In the genomic region with DNA sequence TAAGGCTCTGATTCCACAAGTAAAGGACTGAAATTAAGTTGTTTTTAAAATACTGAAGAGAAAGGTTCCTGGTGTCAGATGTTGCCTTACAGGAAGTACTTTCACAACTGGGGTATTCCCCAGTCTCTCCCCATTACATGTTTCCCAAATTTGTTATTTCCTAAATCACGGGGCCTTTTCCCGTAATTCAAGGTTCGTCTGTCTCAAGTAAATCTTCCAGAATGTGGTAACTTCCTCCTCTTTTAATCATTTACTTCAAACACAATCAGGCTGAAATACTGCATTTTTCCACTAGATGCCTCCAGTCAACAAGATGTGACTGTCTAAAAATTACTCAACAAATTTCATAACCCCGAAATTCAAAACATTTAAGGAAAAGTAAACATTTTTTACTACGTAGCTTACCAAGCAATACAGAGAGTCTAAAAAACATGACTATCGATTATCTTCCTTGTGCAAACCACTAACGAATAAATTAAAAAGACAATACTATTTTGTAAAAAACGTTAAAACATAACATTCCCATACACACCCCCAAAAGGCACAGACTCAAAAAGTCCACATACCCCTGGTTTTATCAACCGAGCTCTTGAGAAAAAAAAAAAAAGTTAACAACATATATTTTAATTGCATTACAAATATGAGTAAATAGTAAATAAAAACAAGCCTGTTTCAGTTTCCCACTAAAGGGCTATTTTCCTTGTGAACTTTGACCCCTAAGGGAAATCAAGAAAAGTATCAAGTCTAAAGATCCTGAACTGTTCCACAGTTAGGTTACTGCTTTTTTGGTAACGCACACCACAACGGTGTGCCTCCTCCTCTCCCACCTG, we compare ENCODE assay signal across 1 cellular context.
TF ChIP-seq lines count a peak whose summit lies in the region.

No MANE protein-coding gene starts in this region.

TF ChIP-seq in HepG2, 621 proteins besides CTCF, POLR2A, EP300 and RAD21 (continued from another document and continues in another):
- TF ChIP-seq, protein P1, sequence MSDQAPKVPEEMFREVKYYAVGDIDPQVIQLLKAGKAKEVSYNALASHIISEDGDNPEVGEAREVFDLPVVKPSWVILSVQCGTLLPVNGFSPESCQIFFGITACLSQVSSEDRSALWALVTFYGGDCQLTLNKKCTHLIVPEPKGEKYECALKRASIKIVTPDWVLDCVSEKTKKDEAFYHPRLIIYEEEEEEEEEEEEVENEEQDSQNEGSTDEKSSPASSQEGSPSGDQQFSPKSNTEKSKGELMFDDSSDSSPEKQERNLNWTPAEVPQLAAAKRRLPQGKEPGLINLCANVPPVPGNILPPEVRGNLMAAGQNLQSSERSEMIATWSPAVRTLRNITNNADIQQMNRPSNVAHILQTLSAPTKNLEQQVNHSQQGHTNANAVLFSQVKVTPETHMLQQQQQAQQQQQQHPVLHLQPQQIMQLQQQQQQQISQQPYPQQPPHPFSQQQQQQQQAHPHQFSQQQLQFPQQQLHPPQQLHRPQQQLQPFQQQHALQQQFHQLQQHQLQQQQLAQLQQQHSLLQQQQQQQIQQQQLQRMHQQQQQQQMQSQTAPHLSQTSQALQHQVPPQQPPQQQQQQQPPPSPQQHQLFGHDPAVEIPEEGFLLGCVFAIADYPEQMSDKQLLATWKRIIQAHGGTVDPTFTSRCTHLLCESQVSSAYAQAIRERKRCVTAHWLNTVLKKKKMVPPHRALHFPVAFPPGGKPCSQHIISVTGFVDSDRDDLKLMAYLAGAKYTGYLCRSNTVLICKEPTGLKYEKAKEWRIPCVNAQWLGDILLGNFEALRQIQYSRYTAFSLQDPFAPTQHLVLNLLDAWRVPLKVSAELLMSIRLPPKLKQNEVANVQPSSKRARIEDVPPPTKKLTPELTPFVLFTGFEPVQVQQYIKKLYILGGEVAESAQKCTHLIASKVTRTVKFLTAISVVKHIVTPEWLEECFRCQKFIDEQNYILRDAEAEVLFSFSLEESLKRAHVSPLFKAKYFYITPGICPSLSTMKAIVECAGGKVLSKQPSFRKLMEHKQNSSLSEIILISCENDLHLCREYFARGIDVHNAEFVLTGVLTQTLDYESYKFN (CRISPR knock-in tag; conservative IDR thresholded peaks at IDR 0.05) = peak; percentile 65
- TF ChIP-seq ZFY (CRISPR knock-in tag; IDR thresholded peaks at IDR 0.05) (peak; percentile 28; the same call in 1 of the 2 replicates), HMG20A (CRISPR knock-in tag; IDR thresholded peaks at IDR 0.05; ENCODE audit: borderline replicate concordance) (peak; percentile 61; the same call in 1 of the 2 replicates), CREB1 (IDR thresholded peaks at IDR 0.05) (no peak), CREB1 (CRISPR knock-in tag; IDR thresholded peaks at IDR 0.05) (peak; percentile 75), ZNF296 (CRISPR knock-in tag; conservative IDR thresholded peaks at IDR 0.05) (no peak), STAG1 (CRISPR knock-in tag; IDR thresholded peaks at IDR 0.05) (peak; percentile 75), ELF3 (CRISPR knock-in tag; IDR thresholded peaks at IDR 0.05) (peak; percentile 99), SAP130 (CRISPR knock-in tag; IDR thresholded peaks at IDR 0.05; ENCODE audit: low read depth) (peak; percentile 88), FOSL2 (CRISPR knock-in tag; IDR thresholded peaks at IDR 0.05) (peak; percentile 25; the same call in 1 of the 2 replicates), GABPA (IDR thresholded peaks at IDR 0.05; ENCODE audit: low read depth, low read length) (no peak), GABPA (CRISPR knock-in tag; IDR thresholded peaks at IDR 0.05; ENCODE audit: low read depth) (peak; percentile 63; the same call in 1 of the 2 replicates), HNF4G (IDR thresholded peaks at IDR 0.05; ENCODE audit: borderline replicate concordance, low read depth, low read length) (peak; percentile 38; the same call in 1 of the 2 replicates), HNF4G (CRISPR knock-in tag; IDR thresholded peaks at IDR 0.05; ENCODE audit: borderline replicate concordance, low read depth) (no peak), ZNF468 (CRISPR knock-in tag; IDR thresholded peaks at IDR 0.05) (no peak), SP5 (CRISPR knock-in tag; IDR thresholded peaks at IDR 0.05; ENCODE audit: borderline replicate concordance, low read depth) (no peak), ZNF337 (CRISPR knock-in tag; IDR thresholded peaks at IDR 0.05; ENCODE audit: borderline replicate concordance, low read depth) (0 out of 2 replicates have a peak, but pooled peaks have one; percentile 81), KDM3A (CRISPR knock-in tag; IDR thresholded peaks at IDR 0.05; ENCODE audit: low read depth) (peak; percentile 82), YEATS2 (CRISPR knock-in tag; IDR thresholded peaks at IDR 0.05; ENCODE audit: borderline replicate concordance) (peak; percentile 63; the same call in 1 of the 2 replicates), FOXK1 (CRISPR knock-in tag; IDR thresholded peaks at IDR 0.05; ENCODE audit: borderline replicate concordance, low read depth) (peak; percentile 63; the same call in 1 of the 2 replicates), ISL2 (CRISPR knock-in tag; IDR thresholded peaks at IDR 0.05) (peak; percentile 72), ZNF33A (CRISPR knock-in tag; IDR thresholded peaks at IDR 0.05; ENCODE audit: borderline replicate concordance) (peak; percentile 91; the same call in 1 of the 2 replicates), HOXA9 (CRISPR knock-in tag; IDR thresholded peaks at IDR 0.05; ENCODE audit: borderline replicate concordance) (no peak), SPEN (CRISPR knock-in tag; IDR thresholded peaks at IDR 0.05; ENCODE audit: low read depth) (0 out of 2 replicates have a peak, but pooled peaks have one; percentile 32), ZNF629 (CRISPR knock-in tag; conservative IDR thresholded peaks at IDR 0.05) (0 out of 2 replicates have a peak, but pooled peaks have one; percentile 4), SETDB1 (CRISPR knock-in tag; IDR thresholded peaks at IDR 0.05; ENCODE audit: borderline replicate concordance) (no peak), SRY (CRISPR knock-in tag; IDR thresholded peaks at IDR 0.05) (no peak), ZNF34 (CRISPR knock-in tag; IDR thresholded peaks at IDR 0.05; ENCODE audit: borderline replicate concordance) (no peak), SOX13 (IDR thresholded peaks at IDR 0.05) (no peak), SOX13 (CRISPR knock-in tag; conservative IDR thresholded peaks at IDR 0.05 in 1 of 2, IDR thresholded peaks at IDR 0.05 in 1 of 2) (peak; percentile 37 to 78; a peak in 2 of 4 replicates), SMAD3 (CRISPR knock-in tag; IDR thresholded peaks at IDR 0.05) (peak; percentile 61; the same call in 1 of the 2 replicates), GATAD1 (CRISPR knock-in tag; IDR thresholded peaks at IDR 0.05) (peak; percentile 76)
- TF ChIP-seq, protein P2, sequence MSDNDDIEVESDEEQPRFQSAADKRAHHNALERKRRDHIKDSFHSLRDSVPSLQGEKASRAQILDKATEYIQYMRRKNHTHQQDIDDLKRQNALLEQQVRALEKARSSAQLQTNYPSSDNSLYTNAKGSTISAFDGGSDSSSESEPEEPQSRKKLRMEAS (IDR thresholded peaks at IDR 0.05) = no peak
- TF ChIP-seq, protein P3, sequence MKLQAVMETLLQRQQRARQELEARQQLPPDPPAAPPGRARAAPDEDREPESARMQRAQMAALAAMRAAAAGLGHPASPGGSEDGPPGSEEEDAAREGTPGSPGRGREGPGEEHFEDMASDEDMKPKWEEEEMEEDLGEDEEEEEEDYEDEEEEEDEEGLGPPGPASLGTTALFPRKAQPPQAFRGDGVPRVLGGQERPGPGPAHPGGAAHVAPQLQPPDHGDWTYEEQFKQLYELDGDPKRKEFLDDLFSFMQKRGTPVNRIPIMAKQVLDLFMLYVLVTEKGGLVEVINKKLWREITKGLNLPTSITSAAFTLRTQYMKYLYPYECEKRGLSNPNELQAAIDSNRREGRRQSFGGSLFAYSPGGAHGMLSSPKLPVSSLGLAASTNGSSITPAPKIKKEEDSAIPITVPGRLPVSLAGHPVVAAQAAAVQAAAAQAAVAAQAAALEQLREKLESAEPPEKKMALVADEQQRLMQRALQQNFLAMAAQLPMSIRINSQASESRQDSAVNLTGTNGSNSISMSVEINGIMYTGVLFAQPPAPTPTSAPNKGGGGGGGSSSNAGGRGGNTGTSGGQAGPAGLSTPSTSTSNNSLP (IDR thresholded peaks at IDR 0.05; ENCODE audit: low read depth, low read length) = peak; percentile 95
- TF ChIP-seq, protein P4, sequence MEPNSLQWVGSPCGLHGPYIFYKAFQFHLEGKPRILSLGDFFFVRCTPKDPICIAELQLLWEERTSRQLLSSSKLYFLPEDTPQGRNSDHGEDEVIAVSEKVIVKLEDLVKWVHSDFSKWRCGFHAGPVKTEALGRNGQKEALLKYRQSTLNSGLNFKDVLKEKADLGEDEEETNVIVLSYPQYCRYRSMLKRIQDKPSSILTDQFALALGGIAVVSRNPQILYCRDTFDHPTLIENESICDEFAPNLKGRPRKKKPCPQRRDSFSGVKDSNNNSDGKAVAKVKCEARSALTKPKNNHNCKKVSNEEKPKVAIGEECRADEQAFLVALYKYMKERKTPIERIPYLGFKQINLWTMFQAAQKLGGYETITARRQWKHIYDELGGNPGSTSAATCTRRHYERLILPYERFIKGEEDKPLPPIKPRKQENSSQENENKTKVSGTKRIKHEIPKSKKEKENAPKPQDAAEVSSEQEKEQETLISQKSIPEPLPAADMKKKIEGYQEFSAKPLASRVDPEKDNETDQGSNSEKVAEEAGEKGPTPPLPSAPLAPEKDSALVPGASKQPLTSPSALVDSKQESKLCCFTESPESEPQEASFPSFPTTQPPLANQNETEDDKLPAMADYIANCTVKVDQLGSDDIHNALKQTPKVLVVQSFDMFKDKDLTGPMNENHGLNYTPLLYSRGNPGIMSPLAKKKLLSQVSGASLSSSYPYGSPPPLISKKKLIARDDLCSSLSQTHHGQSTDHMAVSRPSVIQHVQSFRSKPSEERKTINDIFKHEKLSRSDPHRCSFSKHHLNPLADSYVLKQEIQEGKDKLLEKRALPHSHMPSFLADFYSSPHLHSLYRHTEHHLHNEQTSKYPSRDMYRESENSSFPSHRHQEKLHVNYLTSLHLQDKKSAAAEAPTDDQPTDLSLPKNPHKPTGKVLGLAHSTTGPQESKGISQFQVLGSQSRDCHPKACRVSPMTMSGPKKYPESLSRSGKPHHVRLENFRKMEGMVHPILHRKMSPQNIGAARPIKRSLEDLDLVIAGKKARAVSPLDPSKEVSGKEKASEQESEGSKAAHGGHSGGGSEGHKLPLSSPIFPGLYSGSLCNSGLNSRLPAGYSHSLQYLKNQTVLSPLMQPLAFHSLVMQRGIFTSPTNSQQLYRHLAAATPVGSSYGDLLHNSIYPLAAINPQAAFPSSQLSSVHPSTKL (CRISPR knock-in tag; IDR thresholded peaks at IDR 0.05) = peak; percentile 96
- TF ChIP-seq, protein P5, sequence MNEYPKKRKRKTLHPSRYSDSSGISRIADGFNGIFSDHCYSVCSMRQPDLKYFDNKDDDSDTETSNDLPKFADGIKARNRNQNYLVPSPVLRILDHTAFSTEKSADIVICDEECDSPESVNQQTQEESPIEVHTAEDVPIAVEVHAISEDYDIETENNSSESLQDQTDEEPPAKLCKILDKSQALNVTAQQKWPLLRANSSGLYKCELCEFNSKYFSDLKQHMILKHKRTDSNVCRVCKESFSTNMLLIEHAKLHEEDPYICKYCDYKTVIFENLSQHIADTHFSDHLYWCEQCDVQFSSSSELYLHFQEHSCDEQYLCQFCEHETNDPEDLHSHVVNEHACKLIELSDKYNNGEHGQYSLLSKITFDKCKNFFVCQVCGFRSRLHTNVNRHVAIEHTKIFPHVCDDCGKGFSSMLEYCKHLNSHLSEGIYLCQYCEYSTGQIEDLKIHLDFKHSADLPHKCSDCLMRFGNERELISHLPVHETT (CRISPR knock-in tag; conservative IDR thresholded peaks at IDR 0.05) = peak; percentile 61; the same call in 1 of the 2 replicates
- TF ChIP-seq, protein P6, sequence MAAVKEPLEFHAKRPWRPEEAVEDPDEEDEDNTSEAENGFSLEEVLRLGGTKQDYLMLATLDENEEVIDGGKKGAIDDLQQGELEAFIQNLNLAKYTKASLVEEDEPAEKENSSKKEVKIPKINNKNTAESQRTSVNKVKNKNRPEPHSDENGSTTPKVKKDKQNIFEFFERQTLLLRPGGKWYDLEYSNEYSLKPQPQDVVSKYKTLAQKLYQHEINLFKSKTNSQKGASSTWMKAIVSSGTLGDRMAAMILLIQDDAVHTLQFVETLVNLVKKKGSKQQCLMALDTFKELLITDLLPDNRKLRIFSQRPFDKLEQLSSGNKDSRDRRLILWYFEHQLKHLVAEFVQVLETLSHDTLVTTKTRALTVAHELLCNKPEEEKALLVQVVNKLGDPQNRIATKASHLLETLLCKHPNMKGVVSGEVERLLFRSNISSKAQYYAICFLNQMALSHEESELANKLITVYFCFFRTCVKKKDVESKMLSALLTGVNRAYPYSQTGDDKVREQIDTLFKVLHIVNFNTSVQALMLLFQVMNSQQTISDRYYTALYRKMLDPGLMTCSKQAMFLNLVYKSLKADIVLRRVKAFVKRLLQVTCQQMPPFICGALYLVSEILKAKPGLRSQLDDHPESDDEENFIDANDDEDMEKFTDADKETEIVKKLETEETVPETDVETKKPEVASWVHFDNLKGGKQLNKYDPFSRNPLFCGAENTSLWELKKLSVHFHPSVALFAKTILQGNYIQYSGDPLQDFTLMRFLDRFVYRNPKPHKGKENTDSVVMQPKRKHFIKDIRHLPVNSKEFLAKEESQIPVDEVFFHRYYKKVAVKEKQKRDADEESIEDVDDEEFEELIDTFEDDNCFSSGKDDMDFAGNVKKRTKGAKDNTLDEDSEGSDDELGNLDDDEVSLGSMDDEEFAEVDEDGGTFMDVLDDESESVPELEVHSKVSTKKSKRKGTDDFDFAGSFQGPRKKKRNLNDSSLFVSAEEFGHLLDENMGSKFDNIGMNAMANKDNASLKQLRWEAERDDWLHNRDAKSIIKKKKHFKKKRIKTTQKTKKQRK (IDR thresholded peaks at IDR 0.05; ENCODE audit: low read length) = no peak
- TF ChIP-seq, protein P7, sequence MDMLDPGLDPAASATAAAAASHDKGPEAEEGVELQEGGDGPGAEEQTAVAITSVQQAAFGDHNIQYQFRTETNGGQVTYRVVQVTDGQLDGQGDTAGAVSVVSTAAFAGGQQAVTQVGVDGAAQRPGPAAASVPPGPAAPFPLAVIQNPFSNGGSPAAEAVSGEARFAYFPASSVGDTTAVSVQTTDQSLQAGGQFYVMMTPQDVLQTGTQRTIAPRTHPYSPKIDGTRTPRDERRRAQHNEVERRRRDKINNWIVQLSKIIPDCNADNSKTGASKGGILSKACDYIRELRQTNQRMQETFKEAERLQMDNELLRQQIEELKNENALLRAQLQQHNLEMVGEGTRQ (IDR thresholded peaks at IDR 0.05; ENCODE audit: low read depth, low read length) = no peak
- TF ChIP-seq, protein P7 (CRISPR knock-in tag; IDR thresholded peaks at IDR 0.05; ENCODE audit: borderline replicate concordance) = peak; percentile 46; the same call in 1 of the 2 replicates
- TF ChIP-seq, protein P8, sequence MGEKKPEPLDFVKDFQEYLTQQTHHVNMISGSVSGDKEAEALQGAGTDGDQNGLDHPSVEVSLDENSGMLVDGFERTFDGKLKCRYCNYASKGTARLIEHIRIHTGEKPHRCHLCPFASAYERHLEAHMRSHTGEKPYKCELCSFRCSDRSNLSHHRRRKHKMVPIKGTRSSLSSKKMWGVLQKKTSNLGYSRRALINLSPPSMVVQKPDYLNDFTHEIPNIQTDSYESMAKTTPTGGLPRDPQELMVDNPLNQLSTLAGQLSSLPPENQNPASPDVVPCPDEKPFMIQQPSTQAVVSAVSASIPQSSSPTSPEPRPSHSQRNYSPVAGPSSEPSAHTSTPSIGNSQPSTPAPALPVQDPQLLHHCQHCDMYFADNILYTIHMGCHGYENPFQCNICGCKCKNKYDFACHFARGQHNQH (CRISPR knock-in tag; IDR thresholded peaks at IDR 0.05) = peak; percentile 49; the same call in 1 of the 2 replicates
